In the genomic region with DNA sequence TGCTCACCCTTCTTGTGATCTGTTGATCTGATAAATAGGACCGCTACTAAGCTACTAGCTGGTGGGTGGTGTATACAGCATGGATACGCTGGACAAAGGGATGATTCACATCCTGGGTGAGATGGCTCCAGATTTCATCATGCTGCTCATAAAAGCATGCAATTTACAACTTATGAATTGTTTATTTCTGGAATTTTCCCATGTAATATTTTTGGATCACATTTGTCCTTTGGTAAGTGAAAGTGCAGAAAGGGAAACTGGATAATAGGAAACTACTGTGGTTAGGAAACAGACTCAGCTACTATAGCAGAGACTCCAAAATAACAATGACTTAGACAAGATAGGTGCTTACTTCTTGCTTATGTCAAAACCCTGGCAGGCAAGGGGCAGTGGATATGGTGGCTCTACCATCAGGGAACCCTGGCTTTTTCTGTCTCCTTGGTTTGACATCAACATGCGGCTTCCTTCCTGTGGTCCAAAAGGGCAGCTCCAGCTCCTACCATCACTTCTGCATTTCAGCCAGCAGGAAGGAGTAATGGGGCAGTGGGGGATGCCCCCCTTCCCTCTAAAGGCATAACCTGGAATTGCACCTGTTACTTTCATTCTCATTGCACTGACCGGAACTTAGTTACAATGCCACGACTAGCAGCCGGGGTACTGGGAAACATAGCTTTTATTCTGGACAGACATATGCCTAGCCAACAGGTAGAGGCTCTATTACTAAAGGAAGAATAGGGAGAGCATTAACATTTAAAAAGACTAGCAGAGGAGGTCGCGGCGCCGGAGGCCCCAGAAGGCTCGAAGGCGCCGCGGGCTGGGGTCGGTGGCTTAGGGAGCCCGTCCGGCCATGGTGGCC, we compare ENCODE assay signal across 10 cellular contexts. TPM values are rescaled to one million over a fixed set of nuclear protein-coding genes. Genes with fewer than 3 reads are reported as not detected.
A peak's percentile ranks its signal among the peaks of the same experiment; 100 is the strongest.
DNase-seq lines count a peak whose midpoint lies in the region; TF ChIP-seq lines count a peak whose summit lies in the region.
"Had no signal": no experiment of that assay in that cellular context is flagged by ENCODE, and none has a peak within 500 bp of the region (broad histone marks: within the 10 kb centered on the region; RNA-seq: fewer than 3 reads in every experiment).

No MANE protein-coding gene starts in this region.

- DNase-seq in AG04450 (ENCODE audit: low read depth, low spot score) (peak; percentile 68), HT-29 (ENCODE audit: low spot score) (peak; percentile 71), UCSD-AML1 (lab: John Stamatoyannopoulos, UW; ENCODE audit: unreplicated experiment) (peak; percentile 46), kidney glomerular epithelial cell (lab: John Stamatoyannopoulos, UW) (peak; percentile 91), germinal center (ENCODE audit: low spot score) (no peak), DMS 273 (lab: John Stamatoyannopoulos, UW; ENCODE audit: unreplicated experiment) (no peak), hypothalamus (lab: John Stamatoyannopoulos, UW) (no peak)
- DNase-seq in stimulated activated CD8-positive, alpha-beta memory T cell treated with anti-CD3 and anti-CD28 coated beads, Interleukin-4, amount 100 ng/mL, for 48 hours = no peak
- DNase-seq: DMS79 treated with DMSO at 0.1 percent for 48 hours, heart left ventricle had no signal

- no peaks in the 10 kb centered on the region for H3K27me3 ChIP-seq in AG04450 (ENCODE audit: control insufficient read depth, insufficient read depth, low read length)
- H3K27me3 ChIP-seq: heart left ventricle had no signal

- POLR2A ChIA-PET in AG04450 (lab: Yijun Ruan, JAX) = no interaction called here

- peak; percentile 28 for TF ChIP-seq CTCF in AG04450 (IDR thresholded peaks at IDR 0.05; ENCODE audit: low read depth, low read length)

- H3K4me3 ChIP-seq in AG04450 (ENCODE audit: low read depth, low read length) = no peak overlapping the region; the same call in 1 of the 2 replicates
- H3K4me3 ChIP-seq: heart left ventricle had no signal

- H3K9me3 ChIP-seq in AG04450 (ENCODE audit: control insufficient read depth, insufficient read depth, low read length) = no peaks in the 10 kb centered on the region
- H3K9me3 ChIP-seq: heart left ventricle had no signal

- CTCF ChIA-PET in AG04450 (lab: Charles Lee) = interaction anchor here (0.5 kb wide), 1 partner anchor 96 kb away, joined by 3 read pairs; no protein-coding TSS in a partner anchor

- peak overlapping the region; percentile 68 for H3K27ac ChIP-seq in AG04450 (ENCODE audit: low read depth, low read length)

RNA-seq across cellular contexts. Expression of gene AK2, which starts 13.8 kb away (rescaled TPM):
- polyA plus RNA-seq in AG04450 (2011; rRNA removed) = 129 TPM in 2 replicates
- polyA minus RNA-seq in AG04450 (2011; rRNA and poly(A)+ RNA removed) = 59.6 and 66.6 TPM in 2 replicates
- total RNA-seq in HT-29 (2014; rRNA removed; shearing (Covaris generic)) = 204 and 223 TPM in 2 replicates

RNA-seq across cellular contexts. Expression of gene AZIN2, which starts 30.5 kb away (rescaled TPM):
- 7.0 and 7.8 TPM in 2 replicates for polyA plus RNA-seq in AG04450 (2011; rRNA removed)
- 13.7 and 14.7 TPM in 2 replicates for polyA minus RNA-seq in AG04450 (2011; rRNA and poly(A)+ RNA removed)
- total RNA-seq in HT-29 (2014; rRNA removed; shearing (Covaris generic)) = 0.13 TPM in 1 of 2 replicates, not detected in the other

Comparison
In these comparisons a context has a peak if more than half of its experiments do, and no peak if none do; other contexts are left out.
1. DNase-seq: peak in AG04450 (single experiment), HT-29 (single experiment), UCSD-AML1 (single experiment) and kidney glomerular epithelial cell (single experiment); none in stimulated activated CD8-positive, alpha-beta memory T cell treated with anti-CD3 and anti-CD28 coated beads, Interleukin-4, amount 100 ng/mL, for 48 hours (single experiment), germinal center (single experiment), DMS 273 (single experiment) and hypothalamus (0 of 51).